16 cellular contexts compared by ENCODE assay signal in genomic region chr5:95771892-95772291, GRCh38.
"Had no signal": no experiment of that assay in that cellular context is flagged by ENCODE, and none has a peak within 500 bp of the region (broad histone marks: within the 10 kb centered on the region; RNA-seq: fewer than 3 reads in every experiment).

No MANE protein-coding gene starts in this region.

- H3K4me3 ChIP-seq: esophagus squamous epithelium, spleen, upper lobe of right lung had no signal

- H3K4me3 Mint-ChIP-seq: activated CD4-positive, alpha-beta memory T cell treated with anti-CD3 and anti-CD28 coated beads, Interleukin-2, amount 10 ng/mL, durations not matched to agents 7 days and 5 days; activated CD4-positive, alpha-beta T cell treated with anti-CD3 and anti-CD28 coated beads for 36 hours; activated naive CD8-positive, alpha-beta T cell treated with anti-CD3 and anti-CD28 coated beads, Interleukin-2, amount 10 ng/mL, durations not matched to agents 7 days and 5 days; memory B cell; stimulated activated naive B cell treated with anti-CD40 and anti-IgM and Interleukin-4, amounts not matched to agents 10 μg/mL and 1 μg/mL and 100 μg/mL, for 72 hours; T-cell had no signal

- H3K4me1 Mint-ChIP-seq: activated CD4-positive, alpha-beta T cell treated with anti-CD3 and anti-CD28 coated beads for 36 hours; memory B cell had no signal

- H3K4me1 ChIP-seq: upper lobe of right lung had no signal

- H3K27me3 ChIP-seq: esophagus squamous epithelium, spleen, upper lobe of right lung had no signal

- H3K9me3 Mint-ChIP-seq: activated CD4-positive, alpha-beta memory T cell treated with anti-CD3 and anti-CD28 coated beads, Interleukin-2, amount 10 ng/mL, durations not matched to agents 7 days and 5 days; activated naive CD8-positive, alpha-beta T cell treated with anti-CD3 and anti-CD28 coated beads, Interleukin-2, amount 10 ng/mL, durations not matched to agents 7 days and 5 days; memory B cell; stimulated activated naive B cell treated with anti-CD40 and anti-IgM and Interleukin-4, amounts not matched to agents 10 μg/mL and 1 μg/mL and 100 μg/mL, for 72 hours; T-cell had no signal

- H3K36me3 Mint-ChIP-seq: activated naive CD8-positive, alpha-beta T cell treated with anti-CD3 and anti-CD28 coated beads, Interleukin-2, amount 10 ng/mL, durations not matched to agents 7 days and 5 days; memory B cell; stimulated activated naive B cell treated with anti-CD40 and anti-IgM and Interleukin-4, amounts not matched to agents 10 μg/mL and 1 μg/mL and 100 μg/mL, for 72 hours; T-cell had no signal

- H3K27me3 Mint-ChIP-seq: activated CD4-positive, alpha-beta T cell treated with anti-CD3 and anti-CD28 coated beads for 36 hours; memory B cell; stimulated activated naive B cell treated with anti-CD40 and anti-IgM and Interleukin-4, amounts not matched to agents 10 μg/mL and 1 μg/mL and 100 μg/mL, for 72 hours; T-cell had no signal

- H3K9me3 ChIP-seq: esophagus squamous epithelium, spleen, upper lobe of right lung had no signal

- H3K27ac ChIP-seq: upper lobe of right lung, WERI-Rb-1 had no signal

- ATAC-seq: activated CD4-positive, alpha-beta T cell treated with anti-CD3 and anti-CD28 coated beads for 36 hours; stimulated activated naive B cell treated with anti-CD40 and anti-IgM and Interleukin-4, amounts not matched to agents 10 μg/mL and 1 μg/mL and 100 μg/mL, for 72 hours; T-cell had no signal

- FAIRE-seq: bronchial epithelial cell had no signal

- H3K27ac Mint-ChIP-seq: activated CD4-positive, alpha-beta memory T cell treated with anti-CD3 and anti-CD28 coated beads, Interleukin-2, amount 10 ng/mL, durations not matched to agents 7 days and 5 days; activated CD4-positive, alpha-beta T cell treated with anti-CD3 and anti-CD28 coated beads for 36 hours; activated naive CD8-positive, alpha-beta T cell treated with anti-CD3 and anti-CD28 coated beads, Interleukin-2, amount 10 ng/mL, durations not matched to agents 7 days and 5 days; memory B cell; stimulated activated naive B cell treated with anti-CD40 and anti-IgM and Interleukin-4, amounts not matched to agents 10 μg/mL and 1 μg/mL and 100 μg/mL, for 72 hours; T-cell had no signal

- DNase-seq: activated CD4-positive, alpha-beta memory T cell treated with anti-CD3 and anti-CD28 coated beads, Interleukin-2, amount 10 ng/mL, durations not matched to agents 7 days and 5 days; activated CD4-positive, alpha-beta T cell treated with anti-CD3 and anti-CD28 coated beads for 36 hours; activated CD8-positive, alpha-beta memory T cell treated with anti-CD3 and anti-CD28 coated beads, Interleukin-2, amount 50 U/mL, for 4 hours; activated naive CD8-positive, alpha-beta T cell treated with anti-CD3 and anti-CD28 coated beads, Interleukin-2, amount 10 ng/mL, durations not matched to agents 7 days and 5 days; aorta; esophagus squamous epithelium; foreskin fibroblast; spleen; stimulated activated CD4-positive, alpha-beta T cell treated with anti-CD3 and anti-CD28 coated beads, Interleukin-1b, Interleukin-23, amount 100 ng/mL, for 48 hours; stimulated activated naive B cell treated with anti-CD40 and anti-IgM and Interleukin-4, amounts not matched to agents 10 μg/mL and 1 μg/mL and 100 μg/mL, for 72 hours; T-cell; T1000; upper lobe of right lung; WERI-Rb-1 had no signal
